21 cellular contexts compared by ENCODE assay signal in the genomic region with DNA sequence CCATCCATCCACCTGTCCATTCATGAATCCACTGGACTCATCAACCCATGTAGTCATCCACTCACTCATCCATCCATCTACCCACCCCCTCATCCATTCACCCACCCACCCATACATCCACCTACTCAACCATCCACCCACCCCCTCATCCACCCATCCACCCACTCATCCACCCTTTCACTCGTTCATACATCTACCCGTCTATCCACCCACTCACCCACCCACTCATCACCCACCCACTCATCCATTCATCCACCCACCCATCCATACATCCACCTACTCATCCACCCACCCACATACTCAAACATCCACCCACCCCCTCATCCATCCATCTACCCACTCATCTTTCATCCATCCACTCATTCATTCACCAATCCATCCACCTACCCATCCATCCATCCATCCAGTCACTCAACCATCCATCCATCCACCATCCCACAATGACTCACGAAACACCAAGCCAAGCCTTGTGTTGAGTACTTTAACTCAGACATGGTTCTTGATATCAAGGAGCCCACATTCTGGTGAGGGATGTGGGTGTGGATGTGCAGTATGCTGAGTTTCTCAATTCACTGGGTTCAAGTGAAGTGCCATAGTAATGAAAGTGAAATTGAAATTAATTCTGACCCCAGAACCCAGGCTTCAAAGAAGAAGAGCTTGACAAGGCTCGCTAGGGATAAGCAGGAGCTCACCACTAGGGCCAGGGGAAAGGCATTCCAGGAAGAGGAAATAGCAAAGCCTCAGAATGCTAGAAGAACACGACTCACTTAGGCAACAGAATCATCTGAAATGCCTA. TPM values are rescaled to one million over a fixed set of nuclear protein-coding genes. Genes with fewer than 3 reads are reported as not detected.
DNase-seq lines count a peak whose midpoint lies in the region; ATAC-seq, FAIRE-seq and TF ChIP-seq lines count a peak whose summit lies in the region.
"Had no signal": no experiment of that assay in that cellular context is flagged by ENCODE, and none has a peak within 500 bp of the region (broad histone marks: within the 10 kb centered on the region; RNA-seq: fewer than 3 reads in every experiment).

No MANE protein-coding gene starts in this region.

- H3K27ac Mint-ChIP-seq in activated naive CD4-positive, alpha-beta T cell treated with anti-CD3 and anti-CD28 coated beads for 36 hours, result no peak overlapping the region
- peak overlapping the region; percentile 74 for H3K27ac Mint-ChIP-seq in T-helper 1 cell treated with Interleukin-12 subunit alpha and Interleukin-12 subunit beta and Interleukin-4 antibody, amounts not matched to agents 30 μg/mL and 1 μg/mL, for 36 hours
- H3K27ac Mint-ChIP-seq in activated naive CD8-positive, alpha-beta T cell treated with anti-CD3 and anti-CD28 coated beads, Interleukin-2, amount 10 ng/mL, durations not matched to agents 7 days and 5 days, result peak overlapping the region; percentile 57
- peak overlapping the region in 1 of 2 donors; percentile 22 for H3K27ac Mint-ChIP-seq in stimulated activated naive CD8-positive, alpha-beta T cell treated with anti-CD3 and anti-CD28 coated beads, Interleukin-15, amount 100 ng/mL, for 72 hours
- H3K27ac Mint-ChIP-seq: nephron, progenitor cell of endocrine pancreas had no signal

- POLR2A ChIA-PET in activated naive CD8-positive, alpha-beta T cell treated with anti-CD3 and anti-CD28 coated beads, Interleukin-2, amount 10 ng/mL, durations not matched to agents 7 days and 5 days (lab: Charles Lee), result no interaction called here
- POLR2A ChIA-PET in HepG2 (lab: Yijun Ruan, JAX), result no interaction called here

- no TSS peak for BruUV-seq in HepG2 (replicated peaks; lab: Mats Ljungman, UMichigan)

- H3K9ac ChIP-seq in HepG2 (ENCODE audit: insufficient read depth, low read depth, low read length), result no peak overlapping the region

- H3K4me1 Mint-ChIP-seq in activated naive CD4-positive, alpha-beta T cell treated with anti-CD3 and anti-CD28 coated beads for 36 hours (ENCODE audit: low read depth), result peaks cover 22% of the 10 kb centered on the region
- H3K4me1 Mint-ChIP-seq in T-helper 1 cell treated with Interleukin-12 subunit alpha and Interleukin-12 subunit beta and Interleukin-4 antibody, amounts not matched to agents 30 μg/mL and 1 μg/mL, for 36 hours (ENCODE audit: low read depth), result peaks cover 24% of the 10 kb centered on the region
- H3K4me1 Mint-ChIP-seq in activated naive CD8-positive, alpha-beta T cell treated with anti-CD3 and anti-CD28 coated beads, Interleukin-2, amount 10 ng/mL, durations not matched to agents 7 days and 5 days, result peaks cover 35% of the 10 kb centered on the region
- H3K4me1 Mint-ChIP-seq in stimulated activated naive CD8-positive, alpha-beta T cell treated with anti-CD3 and anti-CD28 coated beads, Interleukin-15, amount 100 ng/mL, for 72 hours, result peaks cover 51% of the 10 kb centered on the region
- H3K4me1 Mint-ChIP-seq: nephron had no signal

- H3K36me3 ChIP-seq in effector memory CD4-positive, alpha-beta T cell (ENCODE audit: control insufficient read depth, insufficient read depth, low read length), result no peaks in the 10 kb centered on the region
- H3K36me3 ChIP-seq in HepG2 (replicated peaks in 1 of 2; ENCODE audit: control insufficient read depth in 1 of 2, insufficient read depth in 2 of 2, low read length in 2 of 2), result no peaks in the 10 kb centered on the region
- H3K36me3 ChIP-seq: tibial artery had no signal

- no peaks in the 10 kb centered on the region for H3K9me3 ChIP-seq in effector memory CD4-positive, alpha-beta T cell (ENCODE audit: control insufficient read depth, low read length)
- no peaks in the 10 kb centered on the region for H3K9me3 ChIP-seq in HepG2 (ENCODE audit: low read length)
- H3K9me3 ChIP-seq: tibial artery had no signal

- in situ Hi-C loops in HepG2 (cut with HindIII; ENCODE audit: extremely low pct_ligation_motif_present, low pct_unique_long_range_greater_than_20kb), result no loop called here

- peak; percentile 13 for DNase-seq in activated naive CD4-positive, alpha-beta T cell treated with Interleukin-2 at 50 U/mL for 16 hours
- DNase-seq in activated naive CD4-positive, alpha-beta T cell treated with anti-CD3 and anti-CD28 coated beads for 36 hours, result no peak
- DNase-seq in activated naive CD8-positive, alpha-beta T cell treated with anti-CD3 and anti-CD28 coated beads, Interleukin-2, amount 10 ng/mL, durations not matched to agents 7 days and 5 days, result no peak
- DNase-seq in stimulated activated naive CD8-positive, alpha-beta T cell treated with anti-CD3 and anti-CD28 coated beads, Interleukin-15, amount 100 ng/mL, for 72 hours, result peak in 1 of 2 donors; percentile 31
- no peak for DNase-seq in effector memory CD4-positive, alpha-beta T cell
- DNase-seq in HepG2 (ENCODE audit: low spot score), result no peak
- DNase-seq: ACHN; CD4-positive, alpha-beta memory T cell; NCI-H1436 treated with DMSO at 0.1 percent for 48 hours; NCI-H2171 treated with DMSO at 0.1 percent for 48 hours; NCI-H774; PC-9; small intestine; T1000; tibial artery had no signal

- CTCF ChIA-PET in activated naive CD4-positive, alpha-beta T cell treated with anti-CD3 and anti-CD28 coated beads for 36 hours (lab: Charles Lee), result no interaction called here
- CTCF ChIA-PET in HepG2 (lab: Yijun Ruan, JAX; ENCODE audit: low intra/inter-chr PET ratio, low total read pairs), result no interaction called here

- H3K4me1 ChIP-seq in effector memory CD4-positive, alpha-beta T cell (ENCODE audit: control insufficient read depth, insufficient read depth, low read length, poor library complexity, severe bottlenecking), result peaks cover 18% of the 10 kb centered on the region
- H3K4me1 ChIP-seq in HepG2 (ENCODE audit: insufficient read depth, low read length), result no peaks in the 10 kb centered on the region
- H3K4me1 ChIP-seq: tibial artery had no signal

- TF ChIP-seq EP300 in HepG2 (IDR thresholded peaks at IDR 0.05; ENCODE audit: low read depth in 2 of 2, low read length in 2 of 2) (no peak), HepG2 (CRISPR knock-in tag; IDR thresholded peaks at IDR 0.05; ENCODE audit: borderline replicate concordance) (no peak)

- TF ChIP-seq POLR2A in HepG2 (IDR thresholded peaks at IDR 0.05; ENCODE audit: insufficient read depth in 1 of 2, low read depth in 2 of 2, low read length in 2 of 2), result no peak

- peak; percentile 85 for ATAC-seq in activated naive CD8-positive, alpha-beta T cell treated with anti-CD3 and anti-CD28 coated beads, Interleukin-2, amount 10 ng/mL, durations not matched to agents 7 days and 5 days (ENCODE audit: low read depth)
- peak; percentile 47 for ATAC-seq in stimulated activated naive CD8-positive, alpha-beta T cell treated with anti-CD3 and anti-CD28 coated beads, Interleukin-15, amount 100 ng/mL, for 72 hours
- ATAC-seq in HepG2 (no peak), HG03520 (IDR thresholded peaks at IDR 0.05; ENCODE audit: unreplicated experiment) (no peak)
- ATAC-seq: activated CD4-positive, CD25-positive, alpha-beta regulatory T cell treated with anti-CD3 and anti-CD28 coated beads, Interleukin-2, amount 50 U/mL, for 24 hours had no signal

- no peak for TF ChIP-seq CTCF in HepG2 (CRISPR knock-in tag; IDR thresholded peaks at IDR 0.05)

- H3K9me3 Mint-ChIP-seq in activated naive CD4-positive, alpha-beta T cell treated with anti-CD3 and anti-CD28 coated beads for 36 hours, result peaks cover 4% of the 10 kb centered on the region
- peaks cover 16% of the 10 kb centered on the region for H3K9me3 Mint-ChIP-seq in T-helper 1 cell treated with Interleukin-12 subunit alpha and Interleukin-12 subunit beta and Interleukin-4 antibody, amounts not matched to agents 30 μg/mL and 1 μg/mL, for 36 hours
- peaks cover 8% of the 10 kb centered on the region for H3K9me3 Mint-ChIP-seq in activated naive CD8-positive, alpha-beta T cell treated with anti-CD3 and anti-CD28 coated beads, Interleukin-2, amount 10 ng/mL, durations not matched to agents 7 days and 5 days
- peaks cover 12 to 22% of the 10 kb centered on the region in 2 donors for H3K9me3 Mint-ChIP-seq in stimulated activated naive CD8-positive, alpha-beta T cell treated with anti-CD3 and anti-CD28 coated beads, Interleukin-15, amount 100 ng/mL, for 72 hours

- TF ChIP-seq RAD21 in HepG2 (CRISPR knock-in tag; IDR thresholded peaks at IDR 0.05), result no peak

- H2AFZ ChIP-seq in HepG2 (ENCODE audit: low read length), result no peak overlapping the region
- H2AFZ ChIP-seq: PC-9 had no signal

- intact Hi-C loops in activated naive CD4-positive, alpha-beta T cell treated with anti-CD3 and anti-CD28 coated beads for 36 hours (cut with micrococcal nuclease), result no loop called here
- intact Hi-C loops in HepG2 (cut with micrococcal nuclease; ENCODE audit: unreplicated experiment), result no loop called here

- no peak overlapping the region for H3K4me2 ChIP-seq in HepG2 (ENCODE audit: low read depth, low read length)
- H3K4me2 ChIP-seq: PC-9 had no signal

- 1% methylated on average over 5 of the region's 5 CpGs for WGBS in HepG2 (ENCODE audit: low lambda C conversion rate)

- H3K27me3 ChIP-seq in effector memory CD4-positive, alpha-beta T cell (replicated peaks; ENCODE audit: control insufficient read depth, insufficient read depth, low read length, poor library complexity, severe bottlenecking), result no peaks in the 10 kb centered on the region
- H3K27me3 ChIP-seq in HepG2 (ENCODE audit: control insufficient read depth in 1 of 2, insufficient read depth in 2 of 2, low read length in 2 of 2), result peaks cover 0 to 8% of the 10 kb centered on the region in 2 experiments; a peak in 2 of 5 replicates
- H3K27me3 ChIP-seq: tibial artery had no signal

- H3K79me2 ChIP-seq in HepG2 (ENCODE audit: insufficient read depth, low read length), result no peaks in the 10 kb centered on the region

- no peak for FAIRE-seq in HepG2 (lab: Jason Lieb, UNC)
- FAIRE-seq: islet of Langerhans, small intestine had no signal

- no peaks in the 10 kb centered on the region for H3K36me3 Mint-ChIP-seq in activated naive CD4-positive, alpha-beta T cell treated with anti-CD3 and anti-CD28 coated beads for 36 hours (ENCODE audit: low read depth)
- H3K36me3 Mint-ChIP-seq in T-helper 1 cell treated with Interleukin-12 subunit alpha and Interleukin-12 subunit beta and Interleukin-4 antibody, amounts not matched to agents 30 μg/mL and 1 μg/mL, for 36 hours (ENCODE audit: low read depth), result peaks cover 2% of the 10 kb centered on the region
- H3K36me3 Mint-ChIP-seq in activated naive CD8-positive, alpha-beta T cell treated with anti-CD3 and anti-CD28 coated beads, Interleukin-2, amount 10 ng/mL, durations not matched to agents 7 days and 5 days, result peaks cover 12% of the 10 kb centered on the region
- H3K36me3 Mint-ChIP-seq: CD4-positive, alpha-beta memory T cell had no signal

- H3K4me3 Mint-ChIP-seq in activated naive CD4-positive, alpha-beta T cell treated with anti-CD3 and anti-CD28 coated beads for 36 hours, result no peak overlapping the region
- H3K4me3 Mint-ChIP-seq in T-helper 1 cell treated with Interleukin-12 subunit alpha and Interleukin-12 subunit beta and Interleukin-4 antibody, amounts not matched to agents 30 μg/mL and 1 μg/mL, for 36 hours, result peak overlapping the region; percentile 45
- peak overlapping the region; percentile 58 for H3K4me3 Mint-ChIP-seq in activated naive CD8-positive, alpha-beta T cell treated with anti-CD3 and anti-CD28 coated beads, Interleukin-2, amount 10 ng/mL, durations not matched to agents 7 days and 5 days
- H3K4me3 Mint-ChIP-seq in stimulated activated naive CD8-positive, alpha-beta T cell treated with anti-CD3 and anti-CD28 coated beads, Interleukin-15, amount 100 ng/mL, for 72 hours, result peak overlapping the region in 1 of 2 donors; percentile 20
- H3K4me3 Mint-ChIP-seq: nephron had no signal

- H3K27ac ChIP-seq in effector memory CD4-positive, alpha-beta T cell (ENCODE audit: insufficient read depth, low read length, poor library complexity, severe bottlenecking), result no peak overlapping the region
- no peak overlapping the region for H3K27ac ChIP-seq in HepG2 (ENCODE audit: extremely low read length, insufficient read depth, low read length)
- H3K27ac ChIP-seq: PC-9, tibial artery had no signal

- H4K20me1 ChIP-seq in HepG2 (ENCODE audit: insufficient read depth, low read length), result no peaks in the 10 kb centered on the region

- H3K4me3 ChIP-seq in effector memory CD4-positive, alpha-beta T cell (ENCODE audit: insufficient read depth, low read depth, low read length, poor library complexity, severe bottlenecking), result no peak overlapping the region
- H3K4me3 ChIP-seq in HepG2 (replicated peaks in 1 of 3; ENCODE audit: insufficient read depth in 1 of 3, low read depth in 2 of 3, low read length in 3 of 3), result no peak overlapping the region
- H3K4me3 ChIP-seq: PC-9, tibial artery had no signal

- peaks cover 2% of the 10 kb centered on the region for H3K27me3 Mint-ChIP-seq in activated naive CD4-positive, alpha-beta T cell treated with anti-CD3 and anti-CD28 coated beads for 36 hours (ENCODE audit: low read depth)
- H3K27me3 Mint-ChIP-seq in T-helper 1 cell treated with Interleukin-12 subunit alpha and Interleukin-12 subunit beta and Interleukin-4 antibody, amounts not matched to agents 30 μg/mL and 1 μg/mL, for 36 hours (ENCODE audit: low read depth), result no peaks in the 10 kb centered on the region
- H3K27me3 Mint-ChIP-seq in activated naive CD8-positive, alpha-beta T cell treated with anti-CD3 and anti-CD28 coated beads, Interleukin-2, amount 10 ng/mL, durations not matched to agents 7 days and 5 days, result no peaks in the 10 kb centered on the region
- no peaks in the 10 kb centered on the region for H3K27me3 Mint-ChIP-seq in stimulated activated naive CD8-positive, alpha-beta T cell treated with anti-CD3 and anti-CD28 coated beads, Interleukin-15, amount 100 ng/mL, for 72 hours
- H3K27me3 Mint-ChIP-seq: CD4-positive, alpha-beta memory T cell had no signal

RNA-seq across cellular contexts. Expression of gene RTL6, which starts 37.5 kb away (rescaled TPM):
- total RNA-seq in activated naive CD4-positive, alpha-beta T cell treated with anti-CD3 and anti-CD28 coated beads for 36 hours, result 1 to 10 TPM; 4.5 to 5.1 TPM
- 10 to 100 TPM; 17.3 to 18.5 TPM for total RNA-seq in activated naive CD8-positive, alpha-beta T cell treated with anti-CD3 and anti-CD28 coated beads, Interleukin-2, amount 10 ng/mL, durations not matched to agents 7 days and 5 days
- total RNA-seq in HepG2 (2016; rRNA removed; fragmentation: Illumina TruSeq; extraction: Trizol), result not detected in 2 replicates
- total RNA-seq in HepG2 (2016; cell fraction: cytosol; rRNA removed; fragmentation: Illumina TruSeq; extraction: Trizol; ENCODE audit: low read depth), result not detected in 2 replicates
- total RNA-seq in HepG2 (2016; cell fraction: insoluble cytoplasmic fraction; rRNA removed; fragmentation: Illumina TruSeq; extraction: Trizol), result not detected in 2 replicates
- total RNA-seq in HepG2 (2016; cell fraction: membrane; rRNA removed; fragmentation: Illumina TruSeq; extraction: Trizol), result not detected in 2 replicates
- total RNA-seq in HepG2 (2016; cell fraction: nucleus; rRNA removed; fragmentation: Illumina TruSeq; extraction: Trizol), result not detected in 2 replicates
- not detected in 2 replicates for polyA plus RNA-seq in HepG2 (2011; rRNA removed)
- not detected in 2 replicates for polyA plus RNA-seq in HepG2 (2011; cell fraction: cytosol; rRNA removed)
- polyA plus RNA-seq in HepG2 (2011; cell fraction: nucleus; rRNA removed), result not detected in 2 replicates
- polyA plus RNA-seq in HepG2 (2012), result not detected in 2 replicates
- polyA plus RNA-seq in HepG2 (2016; cell fraction: cytosol; fragmentation: Illumina TruSeq; extraction: Trizol; ENCODE audit: low read depth), result not detected in 2 replicates
- polyA plus RNA-seq in HepG2 (2016; cell fraction: insoluble cytoplasmic fraction; fragmentation: Illumina TruSeq; extraction: Trizol; ENCODE audit: low read depth), result not detected in 2 replicates
- not detected in 2 replicates for polyA plus RNA-seq in HepG2 (2016; cell fraction: membrane; fragmentation: Illumina TruSeq; extraction: Trizol; ENCODE audit: low read depth)
- not detected in 2 replicates for polyA plus RNA-seq in HepG2 (2016; cell fraction: nucleus; fragmentation: Illumina TruSeq; extraction: Trizol; ENCODE audit: insufficient read depth, low read depth)
- polyA minus RNA-seq in HepG2 (2011; rRNA and poly(A)+ RNA removed; ENCODE audit: low replicate concordance), result 75.9 TPM in 1 of 2 replicates, not detected in the other
- 0.20 and 0.62 TPM in 2 replicates for polyA minus RNA-seq in HepG2 (2011; cell fraction: cytosol; rRNA and poly(A)+ RNA removed)
- 0.25 and 0.26 TPM in 2 replicates for polyA minus RNA-seq in HepG2 (2011; cell fraction: nucleus; rRNA and poly(A)+ RNA removed)

Comparison
In these comparisons a context has a peak if more than half of its experiments do, and no peak if none do; other contexts are left out.
1. ATAC-seq: peak in activated naive CD8-positive, alpha-beta T cell treated with anti-CD3 and anti-CD28 coated beads, Interleukin-2, amount 10 ng/mL, durations not matched to agents 7 days and 5 days (single experiment) and stimulated activated naive CD8-positive, alpha-beta T cell treated with anti-CD3 and anti-CD28 coated beads, Interleukin-15, amount 100 ng/mL, for 72 hours (single experiment); none in HepG2 (single experiment) and HG03520 (single experiment).